Comparison of ENCODE assay signal across 1 cellular context in genomic region chr12:124939428-124940142, GRCh38.
A peak's percentile ranks its signal among the peaks of the same experiment; 100 is the strongest.
TF ChIP-seq lines count a peak whose summit lies in the region.

No MANE protein-coding gene starts in this region.

TF ChIP-seq in SK-N-SH, 30 proteins besides CTCF, POLR2A, EP300 and RAD21 (continued from another document):
- TF ChIP-seq NFIC (IDR thresholded peaks at IDR 0.05; ENCODE audit: borderline replicate concordance) (0 out of 2 replicates have a peak, but pooled peaks have one; percentile 22), USF1 (IDR thresholded peaks at IDR 0.05; ENCODE audit: borderline replicate concordance, low read depth) (peak; percentile 84), REST (IDR thresholded peaks at IDR 0.05; ENCODE audit: low read depth, low read length) (peak; percentile 58; the same call in 1 of the 2 replicates), FOSL2 (IDR thresholded peaks at IDR 0.05; ENCODE audit: borderline replicate concordance, low read depth) (peak; percentile 66), MXI1 (IDR thresholded peaks at IDR 0.05; ENCODE audit: low read depth, low read length) (peak; percentile 91; the same call in 1 of the 2 replicates), TAF1 (IDR thresholded peaks at IDR 0.05; ENCODE audit: borderline replicate concordance, low read depth, low read length) (peak; percentile 18; the same call in 1 of the 2 replicates), JUND (IDR thresholded peaks at IDR 0.05) (no peak), TEAD4 (IDR thresholded peaks at IDR 0.05; ENCODE audit: borderline replicate concordance, insufficient read depth) (peak; percentile 94), PBX3 (IDR thresholded peaks at IDR 0.05) (peak; percentile 30; the same call in 1 of the 2 replicates), GABPA (IDR thresholded peaks at IDR 0.05; ENCODE audit: low read depth) (peak; percentile 19; the same call in 1 of the 2 replicates), FOXJ3 (CRISPR knock-in tag; IDR thresholded peaks at IDR 0.05) (peak; percentile 45; the same call in 1 of the 2 replicates), ZBTB33 (IDR thresholded peaks at IDR 0.05; ENCODE audit: borderline replicate concordance, low read depth) (no peak), ELF1 (IDR thresholded peaks at IDR 0.05) (peak; percentile 64), SIN3A (IDR thresholded peaks at IDR 0.05; ENCODE audit: borderline replicate concordance, low read depth, low read length) (peak; percentile 70; the same call in 1 of the 2 replicates), CHD2 (IDR thresholded peaks at IDR 0.05; ENCODE audit: low read length, partially characterized antibody) (peak; percentile 77), YY1 (IDR thresholded peaks at IDR 0.05; ENCODE audit: low read depth) (no peak), IRF3 (IDR thresholded peaks at IDR 0.05; ENCODE audit: low read depth, low read length) (no peak), MEF2A (IDR thresholded peaks at IDR 0.05; ENCODE audit: borderline replicate concordance, low read depth) (0 out of 2 replicates have a peak, but pooled peaks have one; percentile 11)
TF ChIP-seq in SK-N-SH: peak in this region for 17.
